ENCODE assay signal across 1 cellular context in the genomic region with DNA sequence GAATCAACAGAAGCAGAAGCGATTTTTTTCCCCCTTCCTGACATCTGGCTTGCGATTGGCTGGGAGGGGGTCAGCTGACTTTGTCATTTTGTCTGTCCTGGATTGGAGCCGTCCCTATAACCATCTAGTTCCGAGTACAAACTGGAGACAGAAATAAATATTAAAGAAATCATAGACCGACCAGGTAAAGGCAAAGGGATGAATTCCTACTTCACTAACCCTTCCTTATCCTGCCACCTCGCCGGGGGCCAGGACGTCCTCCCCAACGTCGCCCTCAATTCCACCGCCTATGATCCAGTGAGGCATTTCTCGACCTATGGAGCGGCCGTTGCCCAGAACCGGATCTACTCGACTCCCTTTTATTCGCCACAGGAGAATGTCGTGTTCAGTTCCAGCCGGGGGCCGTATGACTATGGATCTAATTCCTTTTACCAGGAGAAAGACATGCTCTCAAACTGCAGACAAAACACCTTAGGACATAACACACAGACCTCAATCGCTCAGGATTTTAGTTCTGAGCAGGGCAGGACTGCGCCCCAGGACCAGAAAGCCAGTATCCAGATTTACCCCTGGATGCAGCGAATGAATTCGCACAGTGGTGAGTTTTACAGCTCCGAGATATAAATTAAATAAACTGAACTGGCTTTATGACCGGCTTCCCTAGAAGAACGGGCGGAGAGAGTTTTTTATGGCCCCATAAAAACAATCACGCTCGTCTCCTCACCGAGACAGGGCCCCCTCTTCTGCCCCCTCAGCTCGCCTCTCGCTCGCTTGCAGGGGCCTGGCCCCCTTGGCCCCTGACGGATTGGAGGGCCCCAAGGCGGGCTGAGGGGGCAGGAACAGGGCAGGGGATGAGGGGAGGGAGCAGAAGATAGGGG.
A peak's percentile ranks its signal among the peaks of the same experiment; 100 is the strongest.
TF ChIP-seq lines count a peak whose summit lies in the region.

A gene (plus strand): TSS at position 117 of the 878 bp plus-strand sequence. CDS start 82 bp downstream, at position 199.

TF ChIP-seq in HEK293, 187 proteins besides CTCF, POLR2A, EP300 and RAD21 (continued from another document and continues in another):
- TF ChIP-seq, protein P1, sequence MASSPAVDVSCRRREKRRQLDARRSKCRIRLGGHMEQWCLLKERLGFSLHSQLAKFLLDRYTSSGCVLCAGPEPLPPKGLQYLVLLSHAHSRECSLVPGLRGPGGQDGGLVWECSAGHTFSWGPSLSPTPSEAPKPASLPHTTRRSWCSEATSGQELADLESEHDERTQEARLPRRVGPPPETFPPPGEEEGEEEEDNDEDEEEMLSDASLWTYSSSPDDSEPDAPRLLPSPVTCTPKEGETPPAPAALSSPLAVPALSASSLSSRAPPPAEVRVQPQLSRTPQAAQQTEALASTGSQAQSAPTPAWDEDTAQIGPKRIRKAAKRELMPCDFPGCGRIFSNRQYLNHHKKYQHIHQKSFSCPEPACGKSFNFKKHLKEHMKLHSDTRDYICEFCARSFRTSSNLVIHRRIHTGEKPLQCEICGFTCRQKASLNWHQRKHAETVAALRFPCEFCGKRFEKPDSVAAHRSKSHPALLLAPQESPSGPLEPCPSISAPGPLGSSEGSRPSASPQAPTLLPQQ (tag by site-specific recombination; IDR thresholded peaks at IDR 0.05) = 0 out of 2 replicates have a peak, but pooled peaks have one; percentile 29
- TF ChIP-seq ZNF548 (tag by site-specific recombination; IDR thresholded peaks at IDR 0.05) (no peak), ZNF621 (tag by site-specific recombination; IDR thresholded peaks at IDR 0.05) (no peak), ZNF571 (tag by site-specific recombination; IDR thresholded peaks at IDR 0.05) (no peak), ZNF561 (tag by site-specific recombination; IDR thresholded peaks at IDR 0.05; ENCODE audit: borderline replicate concordance) (peak; percentile 62), ZNF394 (tag by site-specific recombination; IDR thresholded peaks at IDR 0.05; ENCODE audit: borderline replicate concordance) (peak; percentile 22; the same call in 1 of the 2 replicates), ZNF391 (tag by site-specific recombination; IDR thresholded peaks at IDR 0.05; ENCODE audit: borderline replicate concordance, low read depth) (no peak), HOXC10 (CRISPR knock-in tag; IDR thresholded peaks at IDR 0.05) (no peak), ZBTB48 (tag by site-specific recombination; IDR thresholded peaks at IDR 0.05) (0 out of 2 replicates have a peak, but pooled peaks have one; percentile 29), ZNF2 (tag by site-specific recombination; IDR thresholded peaks at IDR 0.05) (peak; percentile 46; the same call in 1 of the 2 replicates), ZIC2 (tag by site-specific recombination; IDR thresholded peaks at IDR 0.05) (peak; percentile 63; the same call in 1 of the 2 replicates), ZNF274 (IDR thresholded peaks at IDR 0.05; ENCODE audit: low read length) (no peak), ZNF274 (tag by site-specific recombination; IDR thresholded peaks at IDR 0.05; ENCODE audit: borderline replicate concordance) (no peak), KLF16 (tag by site-specific recombination; IDR thresholded peaks at IDR 0.05) (0 out of 2 replicates have a peak, but pooled peaks have one; percentile 19), ZNF175 (tag by site-specific recombination; IDR thresholded peaks at IDR 0.05) (no peak), ZNF701 (tag by site-specific recombination; IDR thresholded peaks at IDR 0.05) (no peak), ZNF610 (tag by site-specific recombination; IDR thresholded peaks at IDR 0.05; ENCODE audit: borderline replicate concordance) (peak; percentile 59; the same call in 1 of the 2 replicates), ZBTB8A (tag by site-specific recombination; IDR thresholded peaks at IDR 0.05) (peak; percentile 88), ZNF623 (tag by site-specific recombination; IDR thresholded peaks at IDR 0.05) (no peak), ZNF664 (tag by site-specific recombination; IDR thresholded peaks at IDR 0.05) (peak; percentile 46; the same call in 1 of the 2 replicates), ZNF654 (tag by site-specific recombination; IDR thresholded peaks at IDR 0.05; ENCODE audit: low read depth) (0 out of 2 replicates have a peak, but pooled peaks have one; percentile 4), ZNF473 (tag by site-specific recombination; IDR thresholded peaks at IDR 0.05) (no peak), ZNF221 (tag by site-specific recombination; IDR thresholded peaks at IDR 0.05; ENCODE audit: borderline replicate concordance) (no peak), OSR2 (tag by site-specific recombination; IDR thresholded peaks at IDR 0.05) (peak; percentile 93), ZNF239 (tag by site-specific recombination; IDR thresholded peaks at IDR 0.05) (no peak), ZFP69B (tag by site-specific recombination; IDR thresholded peaks at IDR 0.05) (0 out of 2 replicates have a peak, but pooled peaks have one; percentile 24), ZNF830 (tag by site-specific recombination; IDR thresholded peaks at IDR 0.05; ENCODE audit: low read depth) (no peak), HOXD13 (CRISPR knock-in tag; IDR thresholded peaks at IDR 0.05; ENCODE audit: borderline replicate concordance) (no peak; the same call in 1 of the 2 replicates), BCL11A (tag by site-specific recombination; IDR thresholded peaks at IDR 0.05; ENCODE audit: low read depth) (peak; percentile 53; the same call in 1 of the 2 replicates), ZNF24 (tag by site-specific recombination; IDR thresholded peaks at IDR 0.05) (peak; percentile 51; the same call in 1 of the 2 replicates), KLF1 (tag by site-specific recombination; IDR thresholded peaks at IDR 0.05) (peak; percentile 30; the same call in 1 of the 2 replicates), ZNF311 (tag by site-specific recombination; IDR thresholded peaks at IDR 0.05; ENCODE audit: borderline replicate concordance) (no peak), SP7 (tag by site-specific recombination; IDR thresholded peaks at IDR 0.05) (peak; percentile 66), ZNF792 (tag by site-specific recombination; IDR thresholded peaks at IDR 0.05) (no peak), ZNF114 (tag by site-specific recombination; IDR thresholded peaks at IDR 0.05) (no peak), OVOL3 (tag by site-specific recombination; IDR thresholded peaks at IDR 0.05) (peak; percentile 89), BCL11B (tag by site-specific recombination; IDR thresholded peaks at IDR 0.05; ENCODE audit: low read depth) (no peak), WT1 (tag by site-specific recombination; IDR thresholded peaks at IDR 0.05) (peak; percentile 81)
- TF ChIP-seq, protein P2, sequence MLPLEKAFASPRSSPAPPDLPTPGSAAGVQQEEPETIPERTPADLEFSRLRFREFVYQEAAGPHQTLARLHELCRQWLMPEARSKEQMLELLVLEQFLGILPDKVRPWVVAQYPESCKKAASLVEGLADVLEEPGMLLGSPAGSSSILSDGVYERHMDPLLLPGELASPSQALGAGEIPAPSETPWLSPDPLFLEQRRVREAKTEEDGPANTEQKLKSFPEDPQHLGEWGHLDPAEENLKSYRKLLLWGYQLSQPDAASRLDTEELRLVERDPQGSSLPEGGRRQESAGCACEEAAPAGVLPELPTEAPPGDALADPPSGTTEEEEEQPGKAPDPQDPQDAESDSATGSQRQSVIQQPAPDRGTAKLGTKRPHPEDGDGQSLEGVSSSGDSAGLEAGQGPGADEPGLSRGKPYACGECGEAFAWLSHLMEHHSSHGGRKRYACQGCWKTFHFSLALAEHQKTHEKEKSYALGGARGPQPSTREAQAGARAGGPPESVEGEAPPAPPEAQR (tag by site-specific recombination; IDR thresholded peaks at IDR 0.05) = no peak
- TF ChIP-seq, protein P3, sequence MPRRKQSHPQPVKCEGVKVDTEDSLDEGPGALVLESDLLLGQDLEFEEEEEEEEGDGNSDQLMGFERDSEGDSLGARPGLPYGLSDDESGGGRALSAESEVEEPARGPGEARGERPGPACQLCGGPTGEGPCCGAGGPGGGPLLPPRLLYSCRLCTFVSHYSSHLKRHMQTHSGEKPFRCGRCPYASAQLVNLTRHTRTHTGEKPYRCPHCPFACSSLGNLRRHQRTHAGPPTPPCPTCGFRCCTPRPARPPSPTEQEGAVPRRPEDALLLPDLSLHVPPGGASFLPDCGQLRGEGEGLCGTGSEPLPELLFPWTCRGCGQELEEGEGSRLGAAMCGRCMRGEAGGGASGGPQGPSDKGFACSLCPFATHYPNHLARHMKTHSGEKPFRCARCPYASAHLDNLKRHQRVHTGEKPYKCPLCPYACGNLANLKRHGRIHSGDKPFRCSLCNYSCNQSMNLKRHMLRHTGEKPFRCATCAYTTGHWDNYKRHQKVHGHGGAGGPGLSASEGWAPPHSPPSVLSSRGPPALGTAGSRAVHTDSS (tag by site-specific recombination; IDR thresholded peaks at IDR 0.05) = no peak
- TF ChIP-seq, protein P4, sequence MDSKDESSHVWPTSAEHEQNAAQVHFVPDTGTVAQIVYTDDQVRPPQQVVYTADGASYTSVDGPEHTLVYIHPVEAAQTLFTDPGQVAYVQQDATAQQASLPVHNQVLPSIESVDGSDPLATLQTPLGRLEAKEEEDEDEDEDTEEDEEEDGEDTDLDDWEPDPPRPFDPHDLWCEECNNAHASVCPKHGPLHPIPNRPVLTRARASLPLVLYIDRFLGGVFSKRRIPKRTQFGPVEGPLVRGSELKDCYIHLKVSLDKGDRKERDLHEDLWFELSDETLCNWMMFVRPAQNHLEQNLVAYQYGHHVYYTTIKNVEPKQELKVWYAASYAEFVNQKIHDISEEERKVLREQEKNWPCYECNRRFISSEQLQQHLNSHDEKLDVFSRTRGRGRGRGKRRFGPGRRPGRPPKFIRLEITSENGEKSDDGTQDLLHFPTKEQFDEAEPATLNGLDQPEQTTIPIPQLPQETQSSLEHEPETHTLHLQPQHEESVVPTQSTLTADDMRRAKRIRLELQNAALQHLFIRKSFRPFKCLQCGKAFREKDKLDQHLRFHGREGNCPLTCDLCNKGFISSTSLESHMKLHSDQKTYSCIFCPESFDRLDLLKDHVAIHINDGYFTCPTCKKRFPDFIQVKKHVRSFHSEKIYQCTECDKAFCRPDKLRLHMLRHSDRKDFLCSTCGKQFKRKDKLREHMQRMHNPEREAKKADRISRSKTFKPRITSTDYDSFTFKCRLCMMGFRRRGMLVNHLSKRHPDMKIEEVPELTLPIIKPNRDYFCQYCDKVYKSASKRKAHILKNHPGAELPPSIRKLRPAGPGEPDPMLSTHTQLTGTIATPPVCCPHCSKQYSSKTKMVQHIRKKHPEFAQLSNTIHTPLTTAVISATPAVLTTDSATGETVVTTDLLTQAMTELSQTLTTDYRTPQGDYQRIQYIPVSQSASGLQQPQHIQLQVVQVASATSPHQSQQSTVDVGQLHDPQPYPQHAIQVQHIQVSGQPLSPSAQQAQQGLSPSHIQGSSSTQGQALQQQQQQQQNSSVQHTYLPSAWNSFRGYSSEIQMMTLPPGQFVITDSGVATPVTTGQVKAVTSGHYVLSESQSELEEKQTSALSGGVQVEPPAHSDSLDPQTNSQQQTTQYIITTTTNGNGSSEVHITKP (tag by site-specific recombination; IDR thresholded peaks at IDR 0.05) = peak; percentile 55; the same call in 1 of the 2 replicates
- TF ChIP-seq, protein P5, sequence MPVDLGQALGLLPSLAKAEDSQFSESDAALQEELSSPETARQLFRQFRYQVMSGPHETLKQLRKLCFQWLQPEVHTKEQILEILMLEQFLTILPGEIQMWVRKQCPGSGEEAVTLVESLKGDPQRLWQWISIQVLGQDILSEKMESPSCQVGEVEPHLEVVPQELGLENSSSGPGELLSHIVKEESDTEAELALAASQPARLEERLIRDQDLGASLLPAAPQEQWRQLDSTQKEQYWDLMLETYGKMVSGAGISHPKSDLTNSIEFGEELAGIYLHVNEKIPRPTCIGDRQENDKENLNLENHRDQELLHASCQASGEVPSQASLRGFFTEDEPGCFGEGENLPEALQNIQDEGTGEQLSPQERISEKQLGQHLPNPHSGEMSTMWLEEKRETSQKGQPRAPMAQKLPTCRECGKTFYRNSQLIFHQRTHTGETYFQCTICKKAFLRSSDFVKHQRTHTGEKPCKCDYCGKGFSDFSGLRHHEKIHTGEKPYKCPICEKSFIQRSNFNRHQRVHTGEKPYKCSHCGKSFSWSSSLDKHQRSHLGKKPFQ (tag by site-specific recombination; IDR thresholded peaks at IDR 0.05) = peak; percentile 91
- TF ChIP-seq, protein P6, sequence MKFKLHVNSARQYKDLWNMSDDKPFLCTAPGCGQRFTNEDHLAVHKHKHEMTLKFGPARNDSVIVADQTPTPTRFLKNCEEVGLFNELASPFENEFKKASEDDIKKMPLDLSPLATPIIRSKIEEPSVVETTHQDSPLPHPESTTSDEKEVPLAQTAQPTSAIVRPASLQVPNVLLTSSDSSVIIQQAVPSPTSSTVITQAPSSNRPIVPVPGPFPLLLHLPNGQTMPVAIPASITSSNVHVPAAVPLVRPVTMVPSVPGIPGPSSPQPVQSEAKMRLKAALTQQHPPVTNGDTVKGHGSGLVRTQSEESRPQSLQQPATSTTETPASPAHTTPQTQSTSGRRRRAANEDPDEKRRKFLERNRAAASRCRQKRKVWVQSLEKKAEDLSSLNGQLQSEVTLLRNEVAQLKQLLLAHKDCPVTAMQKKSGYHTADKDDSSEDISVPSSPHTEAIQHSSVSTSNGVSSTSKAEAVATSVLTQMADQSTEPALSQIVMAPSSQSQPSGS (tag by site-specific recombination; IDR thresholded peaks at IDR 0.05; ENCODE audit: low read depth) = no peak
- TF ChIP-seq, protein P7, sequence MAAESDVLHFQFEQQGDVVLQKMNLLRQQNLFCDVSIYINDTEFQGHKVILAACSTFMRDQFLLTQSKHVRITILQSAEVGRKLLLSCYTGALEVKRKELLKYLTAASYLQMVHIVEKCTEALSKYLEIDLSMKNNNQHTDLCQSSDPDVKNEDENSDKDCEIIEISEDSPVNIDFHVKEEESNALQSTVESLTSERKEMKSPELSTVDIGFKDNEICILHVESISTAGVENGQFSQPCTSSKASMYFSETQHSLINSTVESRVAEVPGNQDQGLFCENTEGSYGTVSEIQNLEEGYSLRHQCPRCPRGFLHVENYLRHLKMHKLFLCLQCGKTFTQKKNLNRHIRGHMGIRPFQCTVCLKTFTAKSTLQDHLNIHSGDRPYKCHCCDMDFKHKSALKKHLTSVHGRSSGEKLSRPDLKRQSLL (tag by site-specific recombination; IDR thresholded peaks at IDR 0.05) = no peak
- TF ChIP-seq, protein P8, sequence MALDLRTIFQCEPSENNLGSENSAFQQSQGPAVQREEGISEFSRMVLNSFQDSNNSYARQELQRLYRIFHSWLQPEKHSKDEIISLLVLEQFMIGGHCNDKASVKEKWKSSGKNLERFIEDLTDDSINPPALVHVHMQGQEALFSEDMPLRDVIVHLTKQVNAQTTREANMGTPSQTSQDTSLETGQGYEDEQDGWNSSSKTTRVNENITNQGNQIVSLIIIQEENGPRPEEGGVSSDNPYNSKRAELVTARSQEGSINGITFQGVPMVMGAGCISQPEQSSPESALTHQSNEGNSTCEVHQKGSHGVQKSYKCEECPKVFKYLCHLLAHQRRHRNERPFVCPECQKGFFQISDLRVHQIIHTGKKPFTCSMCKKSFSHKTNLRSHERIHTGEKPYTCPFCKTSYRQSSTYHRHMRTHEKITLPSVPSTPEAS (tag by site-specific recombination; IDR thresholded peaks at IDR 0.05) = no peak
- TF ChIP-seq, protein P9, sequence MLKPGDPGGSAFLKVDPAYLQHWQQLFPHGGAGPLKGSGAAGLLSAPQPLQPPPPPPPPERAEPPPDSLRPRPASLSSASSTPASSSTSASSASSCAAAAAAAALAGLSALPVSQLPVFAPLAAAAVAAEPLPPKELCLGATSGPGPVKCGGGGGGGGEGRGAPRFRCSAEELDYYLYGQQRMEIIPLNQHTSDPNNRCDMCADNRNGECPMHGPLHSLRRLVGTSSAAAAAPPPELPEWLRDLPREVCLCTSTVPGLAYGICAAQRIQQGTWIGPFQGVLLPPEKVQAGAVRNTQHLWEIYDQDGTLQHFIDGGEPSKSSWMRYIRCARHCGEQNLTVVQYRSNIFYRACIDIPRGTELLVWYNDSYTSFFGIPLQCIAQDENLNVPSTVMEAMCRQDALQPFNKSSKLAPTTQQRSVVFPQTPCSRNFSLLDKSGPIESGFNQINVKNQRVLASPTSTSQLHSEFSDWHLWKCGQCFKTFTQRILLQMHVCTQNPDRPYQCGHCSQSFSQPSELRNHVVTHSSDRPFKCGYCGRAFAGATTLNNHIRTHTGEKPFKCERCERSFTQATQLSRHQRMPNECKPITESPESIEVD (tag by site-specific recombination; IDR thresholded peaks at IDR 0.05) = peak; percentile 100
